ENCODE assay signal across 8 cellular contexts in genomic region chr17:82037113-82037888, GRCh38. TPM values are rescaled to one million over a fixed set of nuclear protein-coding genes. Genes with fewer than 3 reads are reported as not detected.
A peak's percentile ranks its signal among the peaks of the same experiment; 100 is the strongest.
DNase-seq lines count a peak whose midpoint lies in the region; ATAC-seq, FAIRE-seq and TF ChIP-seq lines count a peak whose summit lies in the region.

TSS of gene DCXR (minus strand) at chr17:82037697. CDS start at chr17:82037682, 15 bp downstream.

- WGBS in psoas muscle, 3 donors: 0 to 1% (median 1%) methylated on average over 38 to 91 of the region's 91 CpGs

- ATAC-seq in HG02938 (IDR thresholded peaks at IDR 0.05; ENCODE audit: unreplicated experiment) (peak; percentile 89), psoas muscle (peak; percentile 94 to 97 (median 96))

- DNase-seq in NCI-H187 (lab: John Stamatoyannopoulos, UW) (peak; percentile 88 to 96), T-helper 2 cell (peak; percentile 91 to 98 (median 92)), left ventricle myocardium inferior (peak; percentile 99), psoas muscle (peak; percentile 99), urothelium cell line (ENCODE audit: low spot score) (peak; percentile 99)

- peak within 1 kb of the TSS; percentile 83 for H3K4me3 ChIP-seq in left ventricle myocardium inferior
- H3K4me3 ChIP-seq in psoas muscle: peak within 1 kb of the TSS; percentile 70

- no peaks in the 10 kb centered on the region for H3K36me3 ChIP-seq in left ventricle myocardium inferior
- peaks cover 0 to 7% of the 10 kb centered on the region in 2 donors for H3K36me3 ChIP-seq in psoas muscle (ENCODE audit: insufficient read depth in 1 of 2, low read depth in 1 of 2)

- FAIRE-seq in urothelium cell line (lab: Jason Lieb, UNC): peak; percentile 97

- H3K27me3 ChIP-seq in left ventricle myocardium inferior (ENCODE audit: low read depth) (peaks cover 4% of the 10 kb centered on the region), psoas muscle (ENCODE audit: insufficient read depth in 3 of 3, low read length in 2 of 3) (peaks cover 0 to 6% (median 0%) of the 10 kb centered on the region in 3 donors)

- peak within 1 kb of the TSS; percentile 89 for H3K27ac ChIP-seq in angular gyrus (ENCODE audit: low read depth, low read length)
- H3K27ac ChIP-seq in left ventricle myocardium inferior (replicated peaks): peak within 1 kb of the TSS; percentile 96
- H3K27ac ChIP-seq in psoas muscle: peak within 1 kb of the TSS; percentile 93

- intact Hi-C loops in left ventricle myocardium inferior (cut with micrococcal nuclease): no loop called here
- intact Hi-C loops in psoas muscle (cut with DNase I): loop anchor here in 1 of 2 donors (10.0 kb wide), 1 partner anchor 268 kb away; no protein-coding TSS in a partner anchor

- H3K9me3 ChIP-seq in left ventricle myocardium inferior (replicated peaks) (no peaks in the 10 kb centered on the region), psoas muscle (no peaks in the 10 kb centered on the region)

- H3K4me1 ChIP-seq in left ventricle myocardium inferior: peaks cover 22% of the 10 kb centered on the region
- H3K4me1 ChIP-seq in psoas muscle: peaks cover 12% of the 10 kb centered on the region

- peak; percentile 87 for TF ChIP-seq CTCF in left ventricle myocardium inferior (IDR thresholded peaks at IDR 0.05; ENCODE audit: borderline replicate concordance)
- peak; percentile 67 for TF ChIP-seq CTCF in psoas muscle (IDR thresholded peaks at IDR 0.05)

- peak; percentile 98 for TF ChIP-seq POLR2A in GM15510 (IDR thresholded peaks at IDR 0.05; ENCODE audit: borderline replicate concordance, extremely low read depth, insufficient read length)

RNA-seq across cellular contexts. Expression of gene DCXR, which starts in this region (rescaled TPM):
- total RNA-seq in left ventricle myocardium inferior: 219 TPM
- total RNA-seq in psoas muscle: 100 to 1,000 TPM; 111 to 216 (median 155) TPM
- 100 to 1,000 TPM; 117 to 158 (median 147) TPM for polyA plus RNA-seq in psoas muscle

Comparison
In these comparisons a context has a peak if more than half of its experiments do, and no peak if none do; other contexts are left out.
1. Peak in every context shown above with its lines: DNase-seq, ATAC-seq, H3K4me3 ChIP-seq and H3K27ac ChIP-seq.